ENCODE assay signal across 19 cellular contexts in the genomic region with DNA sequence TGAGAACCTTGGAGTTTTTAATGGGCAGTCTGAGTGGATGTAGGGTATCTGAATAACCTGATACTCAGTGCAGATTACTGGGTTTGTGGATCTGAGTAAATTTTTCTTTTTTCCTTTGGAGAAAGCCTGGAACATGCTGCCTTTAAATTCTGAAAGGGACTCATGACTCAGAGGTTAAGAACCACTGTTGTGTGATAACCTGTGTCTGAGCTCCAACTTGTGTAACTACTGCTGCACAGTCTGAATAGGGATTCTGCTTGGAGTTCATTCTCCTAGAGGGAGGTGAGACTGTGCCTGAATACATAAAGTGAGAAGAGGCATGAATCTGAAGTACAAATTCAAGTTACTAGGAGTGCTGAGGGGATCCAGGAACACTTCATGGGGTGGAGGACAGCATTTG. TPM values are rescaled to one million over a fixed set of nuclear protein-coding genes. Genes with fewer than 3 reads are reported as not detected.
DNase-seq lines count a peak whose midpoint lies in the region; ATAC-seq and TF ChIP-seq lines count a peak whose summit lies in the region.
"Had no signal": no experiment of that assay in that cellular context is flagged by ENCODE, and none has a peak within 500 bp of the region (broad histone marks: within the 10 kb centered on the region; RNA-seq: fewer than 3 reads in every experiment).

No MANE protein-coding gene starts in this region.

- POLR2A ChIA-PET in activated CD8-positive, alpha-beta T cell treated with anti-CD3 and anti-CD28 coated beads for 36 hours (lab: Charles Lee), result interaction anchor here (2.5 kb wide), 1 partner anchor 9 kb away, joined by 9 read pairs; no protein-coding TSS in a partner anchor
- POLR2A ChIA-PET in activated CD8-positive, alpha-beta T cell treated with anti-CD3 and anti-CD28 coated beads, Interleukin-2, amount 10 ng/mL, durations not matched to agents 7 days and 5 days (lab: Charles Lee), result no interaction called here

- H3K4me3 ChIP-seq in left ventricle myocardium inferior (no peak overlapping the region), psoas muscle (no peak overlapping the region), smooth muscle cell (no peak overlapping the region)
- H3K4me3 ChIP-seq: MG63, neural progenitor cell, tibial nerve had no signal

- no peaks in the 10 kb centered on the region for H3K9me3 Mint-ChIP-seq in activated CD8-positive, alpha-beta T cell treated with anti-CD3 and anti-CD28 coated beads for 36 hours
- no peaks in the 10 kb centered on the region for H3K9me3 Mint-ChIP-seq in activated CD8-positive, alpha-beta T cell treated with anti-CD3 and anti-CD28 coated beads, Interleukin-2, amount 10 ng/mL, durations not matched to agents 7 days and 5 days (ENCODE audit: insufficient read depth)
- H3K9me3 Mint-ChIP-seq: CD8-positive, alpha-beta T cell; neural progenitor cell had no signal

- peaks cover 47% of the 10 kb centered on the region for H3K4me1 Mint-ChIP-seq in activated CD8-positive, alpha-beta T cell treated with anti-CD3 and anti-CD28 coated beads for 36 hours (ENCODE audit: low read depth)
- H3K4me1 Mint-ChIP-seq in activated CD8-positive, alpha-beta T cell treated with anti-CD3 and anti-CD28 coated beads, Interleukin-2, amount 10 ng/mL, durations not matched to agents 7 days and 5 days (ENCODE audit: low read depth), result peaks cover 16% of the 10 kb centered on the region
- H3K4me1 Mint-ChIP-seq: neural progenitor cell had no signal

- peaks cover 86% of the 10 kb centered on the region for H3K36me3 Mint-ChIP-seq in activated CD8-positive, alpha-beta T cell treated with anti-CD3 and anti-CD28 coated beads for 36 hours (ENCODE audit: low read depth)
- H3K36me3 Mint-ChIP-seq in activated CD8-positive, alpha-beta T cell treated with anti-CD3 and anti-CD28 coated beads, Interleukin-2, amount 10 ng/mL, durations not matched to agents 7 days and 5 days (ENCODE audit: low read depth), result peaks cover 85% of the 10 kb centered on the region

- ATAC-seq in activated CD8-positive, alpha-beta T cell treated with anti-CD3 and anti-CD28 coated beads for 36 hours, result no peak
- ATAC-seq in activated CD8-positive, alpha-beta T cell treated with anti-CD3 and anti-CD28 coated beads, Interleukin-2, amount 10 ng/mL, durations not matched to agents 7 days and 5 days, result no peak
- ATAC-seq in psoas muscle (peak in 3 of 4 donors; percentile 54 to 62 (median 57)), sciatic nerve (no peak)
- ATAC-seq: CD8-positive, alpha-beta T cell; foreskin keratinocyte had no signal

- H3K9me3 ChIP-seq in left ventricle myocardium inferior (replicated peaks) (no peaks in the 10 kb centered on the region), psoas muscle (no peaks in the 10 kb centered on the region), smooth muscle cell (replicated peaks; ENCODE audit: low read depth) (no peaks in the 10 kb centered on the region)
- H3K9me3 ChIP-seq: MG63, tibial nerve had no signal

- intact Hi-C loops in activated CD8-positive, alpha-beta T cell treated with anti-CD3 and anti-CD28 coated beads for 36 hours (cut with micrococcal nuclease), result no loop called here
- intact Hi-C loops in left ventricle myocardium inferior (cut with micrococcal nuclease) (no loop called here), psoas muscle (cut with DNase I) (no loop called here), sciatic nerve (cut with DNase I) (no loop called here)

- peaks cover 91% of the 10 kb centered on the region for H3K36me3 ChIP-seq in left ventricle myocardium inferior
- peaks cover 17 to 99% of the 10 kb centered on the region in 2 donors for H3K36me3 ChIP-seq in psoas muscle (ENCODE audit: insufficient read depth in 1 of 2, low read depth in 1 of 2)
- H3K36me3 ChIP-seq in smooth muscle cell (ENCODE audit: low read depth), result peaks cover 42% of the 10 kb centered on the region

- no peaks in the 10 kb centered on the region for H3K27me3 Mint-ChIP-seq in activated CD8-positive, alpha-beta T cell treated with anti-CD3 and anti-CD28 coated beads for 36 hours
- H3K27me3 Mint-ChIP-seq in activated CD8-positive, alpha-beta T cell treated with anti-CD3 and anti-CD28 coated beads, Interleukin-2, amount 10 ng/mL, durations not matched to agents 7 days and 5 days (ENCODE audit: low read depth), result no peaks in the 10 kb centered on the region

- H3K4me2 ChIP-seq in smooth muscle cell, result no peak overlapping the region
- H3K4me2 ChIP-seq: neural progenitor cell had no signal

- peaks cover 73% of the 10 kb centered on the region for H4K20me1 ChIP-seq in smooth muscle cell (ENCODE audit: low read depth)

- TF ChIP-seq CTCF in activated CD8-positive, alpha-beta T cell treated with anti-CD3 and anti-CD28 coated beads for 36 hours (IDR thresholded peaks at IDR 0.05), result no peak
- TF ChIP-seq CTCF in left ventricle myocardium inferior (IDR thresholded peaks at IDR 0.05; ENCODE audit: borderline replicate concordance), result no peak
- no peak for TF ChIP-seq CTCF in psoas muscle (IDR thresholded peaks at IDR 0.05)
- TF ChIP-seq CTCF in smooth muscle cell (IDR thresholded peaks at IDR 0.05; ENCODE audit: borderline replicate concordance, insufficient read depth, poor library complexity, severe bottlenecking), result no peak

- H3K4me1 ChIP-seq in left ventricle myocardium inferior (peaks cover 60% of the 10 kb centered on the region), psoas muscle (no peaks in the 10 kb centered on the region), smooth muscle cell (ENCODE audit: low read depth) (no peaks in the 10 kb centered on the region)
- H3K4me1 ChIP-seq: neural progenitor cell had no signal

- no peaks in the 10 kb centered on the region for H3K79me2 ChIP-seq in smooth muscle cell (ENCODE audit: low read depth)

- H3K4me3 Mint-ChIP-seq in activated CD8-positive, alpha-beta T cell treated with anti-CD3 and anti-CD28 coated beads for 36 hours, result no peak overlapping the region
- no peak overlapping the region for H3K4me3 Mint-ChIP-seq in activated CD8-positive, alpha-beta T cell treated with anti-CD3 and anti-CD28 coated beads, Interleukin-2, amount 10 ng/mL, durations not matched to agents 7 days and 5 days
- H3K4me3 Mint-ChIP-seq: CD8-positive, alpha-beta T cell; neural progenitor cell had no signal

- peaks cover 3% of the 10 kb centered on the region for H3F3A ChIP-seq in smooth muscle cell (ENCODE audit: low read depth)

- no peak overlapping the region for H2AFZ ChIP-seq in smooth muscle cell (ENCODE audit: low read depth)
- H2AFZ ChIP-seq: neural progenitor cell had no signal

- H3K27ac Mint-ChIP-seq in activated CD8-positive, alpha-beta T cell treated with anti-CD3 and anti-CD28 coated beads for 36 hours, result peak overlapping the region; percentile 52
- no peak overlapping the region for H3K27ac Mint-ChIP-seq in activated CD8-positive, alpha-beta T cell treated with anti-CD3 and anti-CD28 coated beads, Interleukin-2, amount 10 ng/mL, durations not matched to agents 7 days and 5 days
- H3K27ac Mint-ChIP-seq: CD8-positive, alpha-beta T cell; neural progenitor cell had no signal

- CTCF ChIA-PET in activated CD8-positive, alpha-beta T cell treated with anti-CD3 and anti-CD28 coated beads for 36 hours (lab: Charles Lee), result interaction anchor here (1.1 kb wide), 1 partner anchor 9 kb away, joined by 4 read pairs; no protein-coding TSS in a partner anchor
- CTCF ChIA-PET in activated CD8-positive, alpha-beta T cell treated with anti-CD3 and anti-CD28 coated beads, Interleukin-2, amount 10 ng/mL, durations not matched to agents 7 days and 5 days (lab: Charles Lee), result no interaction called here

- no peak for DNase-seq in activated CD8-positive, alpha-beta T cell treated with anti-CD3 and anti-CD28 coated beads for 36 hours
- no peak for DNase-seq in activated CD8-positive, alpha-beta T cell treated with anti-CD3 and anti-CD28 coated beads, Interleukin-2, amount 10 ng/mL, durations not matched to agents 7 days and 5 days
- DNase-seq in astrocyte of the hippocampus (ENCODE audit: low read depth, low spot score), result peak; percentile 41
- no peak for DNase-seq in left ventricle myocardium inferior
- DNase-seq in psoas muscle, result no peak
- no peak for DNase-seq in smooth muscle cell (lab: John Stamatoyannopoulos, UW; ENCODE audit: unreplicated experiment)
- no peak for DNase-seq in sciatic nerve (ENCODE audit: low spot score)
- DNase-seq in HPDE6-E6E7 (ENCODE audit: extremely low spot score), result no peak
- DNase-seq: 8988T; activated CD4-positive, alpha-beta T cell treated with anti-CD3 and anti-CD28 coated beads, Interleukin-2, amount 50 U/mL, for 48 hours; CD8-positive, alpha-beta T cell; GOT3; MG63; NCI-H2029; stimulated activated CD4-positive, alpha-beta T cell treated with anti-CD3 and anti-CD28 coated beads, Interleukin-4, amount 100 ng/mL, for 24 hours; SW 1271 had no signal

- no peak overlapping the region for H3K9ac ChIP-seq in smooth muscle cell (ENCODE audit: low read depth)
- H3K9ac ChIP-seq: neural progenitor cell had no signal

- H3K27me3 ChIP-seq in left ventricle myocardium inferior (ENCODE audit: low read depth), result no peaks in the 10 kb centered on the region
- no peaks in the 10 kb centered on the region for H3K27me3 ChIP-seq in psoas muscle (ENCODE audit: insufficient read depth in 3 of 3, low read length in 2 of 3)
- no peaks in the 10 kb centered on the region for H3K27me3 ChIP-seq in smooth muscle cell (ENCODE audit: low read depth)
- H3K27me3 ChIP-seq: foreskin keratinocyte, MG63, neural progenitor cell, tibial nerve had no signal

- H3K27ac ChIP-seq in left ventricle myocardium inferior (replicated peaks) (peak overlapping the region; percentile 46), psoas muscle (no peak overlapping the region), smooth muscle cell (ENCODE audit: low read depth) (no peak overlapping the region)
- H3K27ac ChIP-seq: foreskin keratinocyte, neural progenitor cell had no signal

RNA-seq across cellular contexts. Expression of a gene that starts 36.2 kb away (rescaled TPM):
- 100 to 1,000 TPM; 107 to 114 TPM for total RNA-seq in activated CD8-positive, alpha-beta T cell treated with anti-CD3 and anti-CD28 coated beads for 36 hours
- total RNA-seq in activated CD8-positive, alpha-beta T cell treated with anti-CD3 and anti-CD28 coated beads, Interleukin-2, amount 10 ng/mL, durations not matched to agents 7 days and 5 days, result 10 to 100 TPM; 74.9 to 80.1 TPM
- total RNA-seq in left ventricle myocardium inferior (36.2 TPM), psoas muscle (10 to 100 TPM; 20.2 to 34.7 (median 27.4) TPM), smooth muscle cell (57.5 and 71.9 TPM in 2 replicates), sciatic nerve (70.1 TPM)
- polyA plus RNA-seq in psoas muscle (10 to 100 TPM; 12.2 to 24.4 (median 15.0) TPM), smooth muscle cell (19.6 and 24.6 TPM in 2 replicates)

Comparison
In these comparisons a context has a peak if more than half of its experiments do, and no peak if none do; other contexts are left out.
1. ATAC-seq: peak in psoas muscle (3 of 4); none in activated CD8-positive, alpha-beta T cell treated with anti-CD3 and anti-CD28 coated beads for 36 hours (single experiment), activated CD8-positive, alpha-beta T cell treated with anti-CD3 and anti-CD28 coated beads, Interleukin-2, amount 10 ng/mL, durations not matched to agents 7 days and 5 days (single experiment) and sciatic nerve (single experiment).